Comparison of ENCODE assay signal across 1 cellular context in the genomic region with DNA sequence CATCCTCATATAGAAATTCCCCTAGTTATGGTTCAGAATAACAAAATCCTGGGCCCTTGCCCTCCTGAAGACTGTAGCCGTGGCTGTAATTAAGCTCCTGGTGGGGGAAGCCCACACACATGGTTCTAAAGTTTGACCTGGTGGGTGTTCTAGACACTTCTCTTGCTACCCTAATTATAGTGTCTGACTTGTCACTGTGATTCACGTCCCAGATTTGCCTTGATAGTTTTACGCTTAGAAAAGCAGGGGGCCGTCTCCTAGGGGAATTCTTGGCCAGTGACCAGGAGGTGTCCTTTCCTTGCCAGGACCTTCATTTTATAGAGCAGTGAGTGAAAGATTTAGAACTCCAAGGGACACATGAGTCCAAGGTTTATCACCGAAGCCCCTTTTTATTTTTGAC.
TF ChIP-seq lines count a peak whose summit lies in the region.

No MANE protein-coding gene starts in this region.

TF ChIP-seq in HEK293, 187 proteins besides CTCF, POLR2A, EP300 and RAD21 (continued from another document):
- TF ChIP-seq, protein P1, sequence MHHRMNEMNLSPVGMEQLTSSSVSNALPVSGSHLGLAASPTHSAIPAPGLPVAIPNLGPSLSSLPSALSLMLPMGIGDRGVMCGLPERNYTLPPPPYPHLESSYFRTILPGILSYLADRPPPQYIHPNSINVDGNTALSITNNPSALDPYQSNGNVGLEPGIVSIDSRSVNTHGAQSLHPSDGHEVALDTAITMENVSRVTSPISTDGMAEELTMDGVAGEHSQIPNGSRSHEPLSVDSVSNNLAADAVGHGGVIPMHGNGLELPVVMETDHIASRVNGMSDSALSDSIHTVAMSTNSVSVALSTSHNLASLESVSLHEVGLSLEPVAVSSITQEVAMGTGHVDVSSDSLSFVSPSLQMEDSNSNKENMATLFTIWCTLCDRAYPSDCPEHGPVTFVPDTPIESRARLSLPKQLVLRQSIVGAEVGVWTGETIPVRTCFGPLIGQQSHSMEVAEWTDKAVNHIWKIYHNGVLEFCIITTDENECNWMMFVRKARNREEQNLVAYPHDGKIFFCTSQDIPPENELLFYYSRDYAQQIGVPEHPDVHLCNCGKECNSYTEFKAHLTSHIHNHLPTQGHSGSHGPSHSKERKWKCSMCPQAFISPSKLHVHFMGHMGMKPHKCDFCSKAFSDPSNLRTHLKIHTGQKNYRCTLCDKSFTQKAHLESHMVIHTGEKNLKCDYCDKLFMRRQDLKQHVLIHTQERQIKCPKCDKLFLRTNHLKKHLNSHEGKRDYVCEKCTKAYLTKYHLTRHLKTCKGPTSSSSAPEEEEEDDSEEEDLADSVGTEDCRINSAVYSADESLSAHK (tag by site-specific recombination; IDR thresholded peaks at IDR 0.05): peak; percentile 80
